16 cellular contexts compared by ENCODE assay signal in the genomic region with DNA sequence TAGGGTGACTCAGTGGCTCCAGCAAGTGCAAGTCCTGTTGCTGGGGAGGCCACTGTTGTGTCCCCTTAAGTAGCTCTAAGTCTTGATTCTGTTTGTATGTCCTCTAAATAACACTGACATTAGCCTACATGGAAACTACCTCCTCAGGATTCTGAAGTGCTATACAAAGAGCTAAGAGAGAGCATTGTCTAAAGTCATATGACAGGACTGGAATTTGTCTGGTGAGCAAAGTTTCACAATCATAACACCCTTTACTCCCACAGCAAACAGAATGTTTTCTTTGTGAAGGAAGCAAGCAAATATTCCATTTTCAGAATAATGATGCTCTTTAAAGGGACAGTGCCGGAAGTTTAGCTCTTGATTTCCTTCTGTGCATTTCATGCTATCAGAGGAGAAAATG. TPM values are rescaled to one million over a fixed set of nuclear protein-coding genes. Genes with fewer than 3 reads are reported as not detected.
"Had no signal": no experiment of that assay in that cellular context is flagged by ENCODE, and none has a peak within 500 bp of the region (broad histone marks: within the 10 kb centered on the region; RNA-seq: fewer than 3 reads in every experiment).

No MANE protein-coding gene starts in this region.

- DNase-seq: activated CD4-positive, alpha-beta T cell treated with anti-CD3 and anti-CD28 coated beads, Interleukin-2, amount 50 U/mL, for 1 hour; activated T-cell treated with anti-CD3 and anti-CD28 coated beads for 4 hours; caudate nucleus; effector CD4-positive, alpha-beta T cell; mesendoderm; ovary; stimulated activated CD4-positive, alpha-beta T cell treated with anti-CD3 and anti-CD28 coated beads, Interleukin-4, amount 100 ng/mL, for 4 hours; stimulated activated naive CD8-positive, alpha-beta T cell treated with anti-CD3 and anti-CD28 coated beads, Interleukin-15, amount 100 ng/mL, for 72 hours had no signal

- H3K27ac ChIP-seq: coronary artery, ovary, thoracic aorta, vagina had no signal

- H3K27me3 ChIP-seq: ovary, vagina had no signal

- H3K4me1 ChIP-seq: vagina had no signal

- H3K36me3 ChIP-seq: ovary, thoracic aorta, vagina had no signal

- ATAC-seq: stimulated activated naive CD8-positive, alpha-beta T cell treated with anti-CD3 and anti-CD28 coated beads, Interleukin-15, amount 100 ng/mL, for 72 hours had no signal

- H3K4me3 ChIP-seq: coronary artery, ovary, thoracic aorta, vagina had no signal

- H3K9me3 ChIP-seq: ovary, thoracic aorta, vagina had no signal

RNA-seq across cellular contexts. Expression of a gene that starts 23.4 kb away (rescaled TPM):
- total RNA-seq: activated CD8-positive, alpha-beta memory T cell treated with anti-CD3 and anti-CD28 coated beads for 36 hours; astrocyte; neural crest cell; ovary; skeletal muscle tissue; T-helper 2 cell treated with Interferon-gamma antibody and Interleukin-4, amounts not matched to agents 100 ng/mL and 5 ng/mL, for 36 hours; thoracic aorta; vagina had no signal
- polyA plus RNA-seq: ovary had no signal

RNA-seq across cellular contexts. Expression of a gene that starts 28.2 kb away (rescaled TPM):
- total RNA-seq: activated CD8-positive, alpha-beta memory T cell treated with anti-CD3 and anti-CD28 coated beads for 36 hours; astrocyte; neural crest cell; ovary; skeletal muscle tissue; T-helper 2 cell treated with Interferon-gamma antibody and Interleukin-4, amounts not matched to agents 100 ng/mL and 5 ng/mL, for 36 hours; thoracic aorta; vagina had no signal
- polyA plus RNA-seq: ovary had no signal

RNA-seq across cellular contexts. Expression of a gene that starts 33.1 kb away (rescaled TPM):
- total RNA-seq: activated CD8-positive, alpha-beta memory T cell treated with anti-CD3 and anti-CD28 coated beads for 36 hours; astrocyte; neural crest cell; ovary; skeletal muscle tissue; T-helper 2 cell treated with Interferon-gamma antibody and Interleukin-4, amounts not matched to agents 100 ng/mL and 5 ng/mL, for 36 hours; thoracic aorta; vagina had no signal
- polyA plus RNA-seq: ovary had no signal

RNA-seq across cellular contexts. Expression of a gene that starts 37.9 kb away (rescaled TPM):
- total RNA-seq: activated CD8-positive, alpha-beta memory T cell treated with anti-CD3 and anti-CD28 coated beads for 36 hours; astrocyte; neural crest cell; ovary; skeletal muscle tissue; T-helper 2 cell treated with Interferon-gamma antibody and Interleukin-4, amounts not matched to agents 100 ng/mL and 5 ng/mL, for 36 hours; thoracic aorta; vagina had no signal
- polyA plus RNA-seq: ovary had no signal
